7 cellular contexts compared by ENCODE assay signal in the genomic region with DNA sequence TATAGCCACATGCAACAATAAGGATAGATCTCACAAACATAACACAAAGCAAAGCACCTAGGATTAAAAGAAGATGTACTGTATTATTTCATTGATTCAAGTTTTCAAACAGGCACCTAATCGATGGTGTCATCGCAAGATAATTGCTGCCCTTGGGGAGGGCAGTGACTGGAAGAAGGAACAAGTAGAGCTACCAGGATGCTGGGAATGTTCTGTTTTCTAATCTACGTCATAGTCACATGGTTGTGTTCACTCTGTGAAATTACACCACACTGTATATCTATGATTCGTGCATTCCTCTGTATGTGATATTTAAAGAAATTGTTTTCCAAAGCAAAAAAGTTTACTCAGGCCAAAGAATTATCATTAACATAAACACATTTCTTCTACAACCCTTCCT.
"Had no signal": no experiment of that assay in that cellular context is flagged by ENCODE, and none has a peak within 500 bp of the region (broad histone marks: within the 10 kb centered on the region; RNA-seq: fewer than 3 reads in every experiment).

No MANE protein-coding gene starts in this region.

- FAIRE-seq: H1, H54, K562 had no signal

- H3K4me3 ChIP-seq: GM23338, K562 had no signal

- DNase-seq: H9, HCEC 1CT, IMR-90 had no signal

- ATAC-seq: GM23338, K562 had no signal
